8 cellular contexts compared by ENCODE assay signal in the genomic region with DNA sequence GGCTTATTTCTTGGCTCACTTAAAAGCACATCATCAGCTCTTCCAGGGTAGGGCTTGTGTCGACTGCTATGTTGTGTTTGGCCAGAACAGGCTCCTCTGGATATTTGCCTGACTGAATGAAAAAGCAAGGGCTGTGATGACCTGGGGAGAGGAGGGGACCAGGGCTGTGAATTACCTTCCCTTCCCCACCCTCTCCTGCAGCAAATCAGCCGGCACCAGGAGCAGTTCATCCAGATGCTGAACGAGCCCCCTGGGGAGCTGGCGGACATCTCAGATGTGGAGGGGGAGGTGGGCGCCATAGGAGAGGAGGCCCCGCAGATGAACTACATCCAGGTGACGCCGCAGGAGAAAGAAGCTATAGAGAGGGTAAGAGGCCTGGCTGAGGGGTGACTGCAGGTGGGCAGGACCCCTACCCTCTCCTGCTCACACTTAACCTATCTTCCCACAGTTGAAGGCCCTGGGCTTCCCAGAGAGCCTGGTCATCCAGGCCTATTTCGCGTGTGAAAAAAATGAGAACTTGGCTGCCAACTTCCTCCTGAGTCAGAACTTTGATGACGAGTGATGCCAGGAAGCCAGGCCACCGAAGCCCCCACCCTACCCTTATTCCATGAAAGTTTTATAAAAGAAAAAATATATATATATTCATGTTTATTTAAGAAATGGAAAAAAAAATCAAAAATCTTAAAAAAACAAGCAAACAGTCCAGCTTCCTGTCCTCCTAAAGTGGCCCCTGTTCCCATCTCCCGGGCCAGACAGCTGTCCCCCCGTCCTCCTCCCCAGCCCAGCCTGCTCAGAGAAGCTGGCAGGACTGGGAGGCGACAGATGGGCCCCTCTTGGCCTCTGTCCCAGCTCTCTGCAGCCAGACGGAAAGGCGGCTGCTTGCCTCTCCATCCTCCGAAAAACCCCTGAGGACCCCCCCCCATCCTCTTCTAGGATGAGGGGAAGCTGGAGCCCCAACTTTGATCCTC. TPM values are rescaled to one million over a fixed set of nuclear protein-coding genes. Genes with fewer than 3 reads are reported as not detected.
DNase-seq lines count a peak whose midpoint lies in the region; TF ChIP-seq lines count a peak whose summit lies in the region.

No MANE protein-coding gene starts in this region.

- peaks cover 85% of the 10 kb centered on the region for H3K36me3 Mint-ChIP-seq in dendritic cell treated with granulocyte-macrophage colony-stimulating factor and Interleukin-4, amounts not matched to agents 40 ng/mL and 50 ng/mL, for 4 days (ENCODE audit: low read depth)

- TF ChIP-seq CTCF in neutrophil (IDR thresholded peaks at IDR 0.05): no peak

- peaks cover 15 to 29% of the 10 kb centered on the region in 2 experiments for H3K4me1 ChIP-seq in neutrophil (ENCODE audit: control insufficient read depth in 1 of 2, insufficient read depth in 1 of 2, low read depth in 1 of 2, low read length in 1 of 2)

- H3K27me3 ChIP-seq in neutrophil: no peaks in the 10 kb centered on the region

- H3K9me3 ChIP-seq in neutrophil: no peaks in the 10 kb centered on the region

- DNase-seq in Daoy (ENCODE audit: low read depth) (peak; percentile 85), NCI-H69 (lab: John Stamatoyannopoulos, UW) (peak; percentile 90), COLO829 (ENCODE audit: low spot score) (no peak), DMS153 (lab: John Stamatoyannopoulos, UW) (no peak)
- no peak for DNase-seq in activated CD4-positive, alpha-beta T cell treated with anti-CD3 and anti-CD28 coated beads, Interleukin-2, amount 50 U/mL, for 1 hour
- no peak for DNase-seq in activated naive CD4-positive, alpha-beta T cell treated with anti-CD3 and anti-CD28 coated beads, Interleukin-2, amount 50 U/mL, for 16 hours

- H3K9me3 Mint-ChIP-seq in dendritic cell treated with granulocyte-macrophage colony-stimulating factor and Interleukin-4, amounts not matched to agents 40 ng/mL and 50 ng/mL, for 4 days: no peaks in the 10 kb centered on the region

- H3K27ac Mint-ChIP-seq in dendritic cell treated with granulocyte-macrophage colony-stimulating factor and Interleukin-4, amounts not matched to agents 40 ng/mL and 50 ng/mL, for 4 days: peak overlapping the region; percentile 80

- H3K27me3 Mint-ChIP-seq in dendritic cell treated with granulocyte-macrophage colony-stimulating factor and Interleukin-4, amounts not matched to agents 40 ng/mL and 50 ng/mL, for 4 days: no peaks in the 10 kb centered on the region

- peaks cover 85% of the 10 kb centered on the region for H3K4me1 Mint-ChIP-seq in dendritic cell treated with granulocyte-macrophage colony-stimulating factor and Interleukin-4, amounts not matched to agents 40 ng/mL and 50 ng/mL, for 4 days (ENCODE audit: low read depth)

- intact Hi-C loops in dendritic cell treated with granulocyte-macrophage colony-stimulating factor and Interleukin-4, amounts not matched to agents 40 ng/mL and 50 ng/mL, for 4 days (cut with micrococcal nuclease): no loop called here

- H3K36me3 ChIP-seq in neutrophil: peaks cover 22% of the 10 kb centered on the region

- peak overlapping the region; percentile 24 for H3K4me3 Mint-ChIP-seq in dendritic cell treated with granulocyte-macrophage colony-stimulating factor and Interleukin-4, amounts not matched to agents 40 ng/mL and 50 ng/mL, for 4 days

- H3K27ac ChIP-seq in neutrophil: peak overlapping the region; percentile 47

- H3K4me3 ChIP-seq in neutrophil (ENCODE audit: low read depth in 1 of 2, low read length in 1 of 2): no peak overlapping the region

RNA-seq across cellular contexts. Expression of gene GADD45GIP1, which starts 4.3 kb away (rescaled TPM):
- 75.8 and 80.8 TPM in 2 replicates for total RNA-seq in Daoy (2014; rRNA removed; shearing (Covaris generic))

RNA-seq across cellular contexts. Expression of gene RAD23A, which starts 7.1 kb away (rescaled TPM):
- total RNA-seq in Daoy (2014; rRNA removed; shearing (Covaris generic)): 125 and 151 TPM in 2 replicates

RNA-seq across cellular contexts. Expression of gene CALR, which starts 14.4 kb away (rescaled TPM):
- total RNA-seq in Daoy (2014; rRNA removed; shearing (Covaris generic)): 961 and 1,048 TPM in 2 replicates

RNA-seq across cellular contexts. Expression of gene DAND5, which starts 16.6 kb away (rescaled TPM):
- total RNA-seq in Daoy (2014; rRNA removed; shearing (Covaris generic)): not detected in 2 replicates

RNA-seq across cellular contexts. Expression of gene FARSA, which starts 19.3 kb away (rescaled TPM):
- 105 and 122 TPM in 2 replicates for total RNA-seq in Daoy (2014; rRNA removed; shearing (Covaris generic))

Comparison
In these comparisons a context has a peak if more than half of its experiments do, and no peak if none do; other contexts are left out.
1. DNase-seq: peak in Daoy (single experiment) and NCI-H69 (single experiment); none in COLO829 (single experiment), activated CD4-positive, alpha-beta T cell treated with anti-CD3 and anti-CD28 coated beads, Interleukin-2, amount 50 U/mL, for 1 hour (single experiment), activated naive CD4-positive, alpha-beta T cell treated with anti-CD3 and anti-CD28 coated beads, Interleukin-2, amount 50 U/mL, for 16 hours (single experiment) and DMS153 (single experiment).